Comparison of ENCODE assay signal across 23 cellular contexts in the genomic region with DNA sequence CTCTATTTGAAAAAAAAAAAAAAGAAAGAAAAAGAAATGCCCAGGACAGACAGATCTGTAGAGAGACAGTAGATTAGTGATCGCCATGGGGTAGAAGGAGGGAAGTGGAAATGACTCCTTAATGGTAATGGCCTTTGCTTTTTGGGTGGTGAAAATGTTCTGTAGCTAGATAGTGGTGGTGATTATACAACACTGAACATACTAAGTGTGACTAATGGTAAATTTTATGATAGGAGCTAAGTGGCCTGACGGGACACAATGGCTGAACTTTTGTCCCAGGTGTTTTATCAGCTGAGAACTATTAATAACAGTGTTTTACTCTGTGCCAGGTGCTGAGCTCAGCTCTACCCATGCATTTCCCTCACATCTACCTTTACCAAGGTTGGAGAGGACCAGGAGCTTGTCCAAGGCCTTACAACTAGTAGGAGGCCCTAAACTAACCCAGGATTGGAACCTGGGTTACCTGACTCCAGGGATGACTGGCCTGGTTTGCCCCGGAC.
"Had no signal": no experiment of that assay in that cellular context is flagged by ENCODE, and none has a peak within 500 bp of the region (broad histone marks: within the 10 kb centered on the region; RNA-seq: fewer than 3 reads in every experiment).

No MANE protein-coding gene starts in this region.

- H3K36me3 ChIP-seq: gastrocnemius medialis, neutrophil, ovary, prostate gland, thoracic aorta, uterus had no signal

- H3K27ac Mint-ChIP-seq: activated CD4-positive, alpha-beta T cell treated with anti-CD3 and anti-CD28 coated beads, Interleukin-2, amount 10 ng/mL, durations not matched to agents 7 days and 5 days; activated CD8-positive, alpha-beta T cell treated with anti-CD3 and anti-CD28 coated beads for 36 hours; activated naive CD4-positive, alpha-beta T cell treated with anti-CD3 and anti-CD28 coated beads, Interleukin-2, amount 50 U/mL, for 72 hours; activated T-helper 17 cell treated with anti-CD3 and anti-CD28 coated beads, Interleukin-2, amount 50 U/mL, for 72 hours; natural killer cell had no signal

- H3K4me3 ChIP-seq: gastrocnemius medialis, ovary, prostate gland, thoracic aorta, uterus had no signal

- H3K9me3 Mint-ChIP-seq: activated CD4-positive, alpha-beta T cell treated with anti-CD3 and anti-CD28 coated beads, Interleukin-2, amount 10 ng/mL, durations not matched to agents 7 days and 5 days; activated CD8-positive, alpha-beta T cell treated with anti-CD3 and anti-CD28 coated beads for 36 hours; activated T-cell treated with anti-CD3 and anti-CD28 coated beads, Interleukin-2, amount 50 U/mL, for 4 hours; activated T-helper 17 cell treated with anti-CD3 and anti-CD28 coated beads, Interleukin-2, amount 50 U/mL, for 72 hours; natural killer cell; type B pancreatic cell had no signal

- H3K4me3 Mint-ChIP-seq: activated CD4-positive, alpha-beta T cell treated with anti-CD3 and anti-CD28 coated beads, Interleukin-2, amount 10 ng/mL, durations not matched to agents 7 days and 5 days; activated CD8-positive, alpha-beta T cell treated with anti-CD3 and anti-CD28 coated beads for 36 hours; activated T-cell treated with anti-CD3 and anti-CD28 coated beads, Interleukin-2, amount 50 U/mL, for 4 hours; activated T-helper 17 cell treated with anti-CD3 and anti-CD28 coated beads, Interleukin-2, amount 50 U/mL, for 72 hours; natural killer cell; type B pancreatic cell had no signal

- H3K36me3 Mint-ChIP-seq: activated naive CD4-positive, alpha-beta T cell treated with anti-CD3 and anti-CD28 coated beads, Interleukin-2, amount 50 U/mL, for 72 hours; natural killer cell had no signal

- H3K9me3 ChIP-seq: gastrocnemius medialis, neutrophil, ovary, prostate gland, thoracic aorta, uterus had no signal

- H3K27me3 ChIP-seq: gastrocnemius medialis, neutrophil, ovary, uterus had no signal

- H3K27ac ChIP-seq: gastrocnemius medialis, neutrophil, ovary, prostate gland, thoracic aorta, uterus had no signal

- H3K4me1 ChIP-seq: gastrocnemius medialis, prostate gland, uterus had no signal

- DNase-seq: activated CD4-positive, alpha-beta T cell treated with anti-CD3 and anti-CD28 coated beads for 1 hour; activated CD4-positive, alpha-beta T cell treated with anti-CD3 and anti-CD28 coated beads, Interleukin-2, amount 10 ng/mL, durations not matched to agents 7 days and 5 days; activated CD8-positive, alpha-beta T cell treated with anti-CD3 and anti-CD28 coated beads for 36 hours; activated gamma-delta T cell treated with Interleukin-2 at 50 U/mL for 16 hours; activated T-cell treated with anti-CD3 and anti-CD28 coated beads, Interleukin-2, amount 50 U/mL, for 4 hours; effector CD8-positive, alpha-beta T cell; erythroblast; gastrocnemius medialis; hippocampal formation; left cardiac atrium; natural killer cell; ovary; stimulated activated CD4-positive, alpha-beta T cell treated with anti-CD3 and anti-CD28 coated beads, Interleukin-15, amount 100 ng/mL, for 24 hours; stimulated activated CD4-positive, alpha-beta T cell treated with anti-CD3 and anti-CD28 coated beads, Interleukin-2, amount 100 ng/mL, for 24 hours; stimulated activated naive CD8-positive, alpha-beta T cell treated with anti-CD3 and anti-CD28 coated beads, Interleukin-15, Interleukin-2, amounts not matched to agents 100 U/mL and 50 U/mL, for 24 hours; T-helper 2 cell; uterus had no signal

- H3K27me3 Mint-ChIP-seq: type B pancreatic cell had no signal
